ENCODE assay signal across 15 cellular contexts in genomic region chr19:12752056-12752781, GRCh38. TPM values are rescaled to one million over a fixed set of nuclear protein-coding genes. Genes with fewer than 3 reads are reported as not detected.
DNase-seq lines count a peak whose midpoint lies in the region; ATAC-seq and TF ChIP-seq lines count a peak whose summit lies in the region.
"Had no signal": no experiment of that assay in that cellular context is flagged by ENCODE, and none has a peak within 500 bp of the region (broad histone marks: within the 10 kb centered on the region; RNA-seq: fewer than 3 reads in every experiment).

No MANE protein-coding gene starts in this region.

- no peaks in the 10 kb centered on the region; the same call in 1 of the 2 replicates for H3K4me1 ChIP-seq in GM23338 (ENCODE audit: insufficient read depth)
- H3K4me1 ChIP-seq in HEK293 (ENCODE audit: control insufficient read depth, insufficient read depth, low read length): peaks cover 10% of the 10 kb centered on the region
- H3K4me1 ChIP-seq in endodermal cell (ENCODE audit: control insufficient read depth, insufficient read depth, low read length): no peaks in the 10 kb centered on the region
- H3K4me1 ChIP-seq in mucosa of rectum (ENCODE audit: control insufficient read depth in 2 of 2, insufficient read depth in 2 of 2, low read length in 2 of 2): peaks cover 2 to 16% of the 10 kb centered on the region in 2 donors

- in situ Hi-C loops in GM13977 (cut with MboI; ENCODE audit: low pct_unique_long_range_greater_than_20kb, low sequenced_read_pairs, unreplicated experiment): loop anchor here (10.0 kb wide), 1 partner anchor 187 kb away; no protein-coding TSS in a partner anchor

- ATAC-seq in GM23338: peak; percentile 15
- no peak for ATAC-seq in HG02938 (IDR thresholded peaks at IDR 0.05; ENCODE audit: unreplicated experiment)
- ATAC-seq in GM21381 (IDR thresholded peaks at IDR 0.05; ENCODE audit: unreplicated experiment): no peak

- H3K36me3 Mint-ChIP-seq in GM23338 (ENCODE audit: low read depth): peaks cover 12% of the 10 kb centered on the region
- peaks cover 12% of the 10 kb centered on the region for H3K36me3 Mint-ChIP-seq in endodermal cell (ENCODE audit: low read depth)

- no peaks in the 10 kb centered on the region for H3K9me2 ChIP-seq in GM23338 (ENCODE audit: insufficient read depth)

- H3K27me3 ChIP-seq in GM23338 (ENCODE audit: insufficient read depth) (peaks cover 11% of the 10 kb centered on the region; the same call in 1 of the 2 replicates), endodermal cell (ENCODE audit: control insufficient read depth, insufficient read depth, low read length, poor library complexity, severe bottlenecking) (peaks cover 43% of the 10 kb centered on the region), mucosa of rectum (ENCODE audit: control insufficient read depth in 2 of 2, insufficient read depth in 2 of 2, low read length in 2 of 2) (peaks cover 12 to 25% of the 10 kb centered on the region in 2 donors)

- no peaks in the 10 kb centered on the region for H3K79me2 ChIP-seq in GM23338 (replicated peaks; ENCODE audit: insufficient read depth)

- no peaks in the 10 kb centered on the region; the same call in 1 of the 2 replicates for H4K20me1 ChIP-seq in GM23338 (replicated peaks; ENCODE audit: insufficient read depth)

- H3K4me1 Mint-ChIP-seq in GM23338 (peaks cover 14% of the 10 kb centered on the region; the same call in 2 of the 3 replicates), endodermal cell (peaks cover 7% of the 10 kb centered on the region)

- H3K4me2 ChIP-seq in GM23338: peak overlapping the region; percentile 89

- POLR2A ChIA-PET in HEK293 (lab: Yijun Ruan, JAX): interaction anchor here (0.9 to 1.1 kb wide), 3 partner anchors 19 to 28 kb away, joined by 3 to 10 read pairs (median 4); no protein-coding TSS in a partner anchor

- H3K27me3 Mint-ChIP-seq in GM23338 (ENCODE audit: insufficient read depth, low read depth, poor library complexity): peaks cover 23% of the 10 kb centered on the region
- H3K27me3 Mint-ChIP-seq in endodermal cell (ENCODE audit: insufficient read depth): peaks cover 60% of the 10 kb centered on the region

- no peaks in the 10 kb centered on the region for H3K36me3 ChIP-seq in GM23338 (ENCODE audit: insufficient read depth)
- H3K36me3 ChIP-seq in HEK293 (ENCODE audit: control insufficient read depth in 2 of 2, insufficient read depth in 1 of 2, low read length in 2 of 2): peaks cover 0 to 11% of the 10 kb centered on the region in 2 experiments; a peak in 1 of 3 replicates
- H3K36me3 ChIP-seq in endodermal cell (ENCODE audit: control insufficient read depth, insufficient read depth, low read length): peaks cover 11% of the 10 kb centered on the region
- peaks cover 6 to 10% of the 10 kb centered on the region in 2 donors for H3K36me3 ChIP-seq in mucosa of rectum (ENCODE audit: control insufficient read depth in 2 of 2, insufficient read depth in 2 of 2, low read length in 2 of 2)

- H3K9ac ChIP-seq in endodermal cell (ENCODE audit: extremely low read depth, low read length, poor library complexity, severe bottlenecking): no peak overlapping the region
- H3K9ac ChIP-seq in mucosa of rectum (ENCODE audit: low read depth in 1 of 2, low read length in 2 of 2): peak overlapping the region in 1 of 2 donors; percentile 29
- H3K9ac ChIP-seq: GM23248 had no signal

- no peaks in the 10 kb centered on the region for H3K9me3 ChIP-seq in HEK293 (ENCODE audit: control insufficient read depth, insufficient read depth, low read depth, low read length)
- H3K9me3 ChIP-seq in endodermal cell (ENCODE audit: control insufficient read depth, low read length): peaks cover 11% of the 10 kb centered on the region
- peaks cover 1 to 5% of the 10 kb centered on the region in 2 donors for H3K9me3 ChIP-seq in mucosa of rectum (ENCODE audit: control insufficient read depth in 2 of 2, low read length in 2 of 2)
- H3K9me3 ChIP-seq: SJCRH30 had no signal

- CTCF ChIA-PET in HEK293 (lab: Yijun Ruan, JAX): interaction anchor here (0.6 to 1.4 kb wide), 8 partner anchors 8 to 215 kb away, joined by 3 to 9 read pairs (median 4); no protein-coding TSS in a partner anchor

- peak overlapping the region; percentile 86 for H2AFZ ChIP-seq in GM23338
- H2AFZ ChIP-seq: GM23248 had no signal

- no peak overlapping the region for H3K27ac ChIP-seq in GM23338 (ENCODE audit: low read depth)
- H3K27ac ChIP-seq in HEK293 (ENCODE audit: extremely low read depth, low read depth, low read length): no peak overlapping the region
- H3K27ac ChIP-seq in endodermal cell (ENCODE audit: low read depth, low read length): no peak overlapping the region
- peak overlapping the region; percentile 23 to 51 for H3K27ac ChIP-seq in mucosa of rectum (ENCODE audit: low read depth in 2 of 2, low read length in 2 of 2)
- H3K27ac ChIP-seq: GM23248, SJCRH30 had no signal

- DNase-seq in GM23338 (ENCODE audit: low spot score): no peak
- no peak for DNase-seq in endodermal cell
- DNase-seq in GM13977 (ENCODE audit: low spot score): no peak
- DNase-seq: CD4-positive, alpha-beta T cell; GM23248; NCI-H187; NCI-H446; RPMI8226; SJCRH30 had no signal

- no peaks in the 10 kb centered on the region for H3F3A ChIP-seq in GM23338 (replicated peaks; ENCODE audit: low read depth)

- peak overlapping the region; percentile 66 for H3K4me3 Mint-ChIP-seq in GM23338
- peak overlapping the region; percentile 33 for H3K4me3 Mint-ChIP-seq in endodermal cell
- H3K4me3 Mint-ChIP-seq: B cell; CD4-positive, alpha-beta T cell had no signal

- TF ChIP-seq CTCF in GM23338 (conservative IDR thresholded peaks at IDR 0.05; ENCODE audit: low read depth in 2 of 2) (no peak), HEK293 (tag by site-specific recombination; IDR thresholded peaks at IDR 0.05) (no peak), endodermal cell (conservative IDR thresholded peaks at IDR 0.05) (no peak), GM13977 (IDR thresholded peaks at IDR 0.05; ENCODE audit: extremely low read depth, insufficient read depth, missing control alignments) (no peak)

- H3K9me3 Mint-ChIP-seq in GM23338: no peaks in the 10 kb centered on the region
- peaks cover 12% of the 10 kb centered on the region for H3K9me3 Mint-ChIP-seq in endodermal cell

- H3K27ac Mint-ChIP-seq in GM23338 (no peak overlapping the region), endodermal cell (no peak overlapping the region)
- H3K27ac Mint-ChIP-seq: B cell; CD4-positive, alpha-beta T cell had no signal

- WGBS in endodermal cell (ENCODE audit: insufficient coverage in 1 of 2, insufficient read length in 1 of 2), 2 experiments: 66 to 82% methylated on average over 5 to 21 of the region's 23 CpGs

- H3K4me3 ChIP-seq in GM23338 (peak overlapping the region; percentile 70), HEK293 (ENCODE audit: low read depth, low read length) (no peak overlapping the region), endodermal cell (ENCODE audit: low read length) (no peak overlapping the region), mucosa of rectum (ENCODE audit: low read length in 2 of 2) (peak overlapping the region; percentile 13 to 49)
- H3K4me3 ChIP-seq: GM23248, SJCRH30 had no signal

TF ChIP-seq in GM23338, 12 proteins besides CTCF, POLR2A, EP300 and RAD21 (continues in another document):
- no peak for TF ChIP-seq ETS1 (IDR thresholded peaks at IDR 0.05)

TF ChIP-seq in HEK293, 187 proteins besides CTCF, POLR2A, EP300 and RAD21 (continues in another document):
- TF ChIP-seq ZFP41 (tag by site-specific recombination; IDR thresholded peaks at IDR 0.05; ENCODE audit: borderline replicate concordance): no peak
- TF ChIP-seq ZNF394 (tag by site-specific recombination; IDR thresholded peaks at IDR 0.05; ENCODE audit: borderline replicate concordance): no peak
- TF ChIP-seq ZBTB44 (tag by site-specific recombination; IDR thresholded peaks at IDR 0.05): no peak
- peak; percentile 97 for TF ChIP-seq SCRT2 (tag by site-specific recombination; IDR thresholded peaks at IDR 0.05)

RNA-seq across cellular contexts. Expression of gene BEST2, which starts 0.6 kb away (rescaled TPM):
- total RNA-seq in GM23338 (2014; rRNA removed; shearing (Covaris generic)): 7.5 and 10.4 TPM in 2 replicates
- 1.2 and 1.3 TPM in 2 replicates for polyA plus RNA-seq in GM23338 (2016; fragmentation: Nextera tagmentation; extraction: Ambion mirVana)
- 1 to 10 TPM in 1 of 2 donors, under 1 TPM in 1; 0.95 to 1.2 TPM for total RNA-seq in endodermal cell
- 0.36 TPM for polyA plus RNA-seq in endodermal cell (2013, experiment 1 of 2)
- 0.33 TPM for polyA plus RNA-seq in endodermal cell (2013, experiment 2 of 2)
- total RNA-seq: B cell; CD4-positive, alpha-beta T cell; GM23248 had no signal
- polyA plus RNA-seq: AG04450, GM23248 had no signal

RNA-seq across cellular contexts. Expression of gene GET3, which starts 14.9 kb away (rescaled TPM):
- total RNA-seq in GM23338 (2014; rRNA removed; shearing (Covaris generic)): 75.3 and 109 TPM in 2 replicates
- 89.5 and 90.4 TPM in 2 replicates for polyA plus RNA-seq in GM23338 (2016; fragmentation: Nextera tagmentation; extraction: Ambion mirVana)
- 100 to 1,000 TPM in 1 of 2 donors, 10 to 100 TPM in 1; 97.8 to 102 TPM for total RNA-seq in endodermal cell
- 74.9 TPM for polyA plus RNA-seq in endodermal cell (2013, experiment 1 of 2)
- polyA plus RNA-seq in endodermal cell (2013, experiment 2 of 2): 77.4 TPM

RNA-seq across cellular contexts. Expression of gene TRIR, which starts 17.7 kb away (rescaled TPM):
- 170 and 171 TPM in 2 replicates for total RNA-seq in GM23338 (2014; rRNA removed; shearing (Covaris generic))
- polyA plus RNA-seq in GM23338 (2016; fragmentation: Nextera tagmentation; extraction: Ambion mirVana): 254 and 257 TPM in 2 replicates
- 100 to 1,000 TPM; 103 to 125 TPM for total RNA-seq in endodermal cell
- polyA plus RNA-seq in endodermal cell (2013, experiment 1 of 2): 154 TPM
- polyA plus RNA-seq in endodermal cell (2013, experiment 2 of 2): 154 TPM

RNA-seq across cellular contexts. Expression of gene HOOK2, which starts 23.1 kb away (rescaled TPM):
- 85.3 and 86.4 TPM in 2 replicates for total RNA-seq in GM23338 (2014; rRNA removed; shearing (Covaris generic))
- 46.9 and 56.9 TPM in 2 replicates for polyA plus RNA-seq in GM23338 (2016; fragmentation: Nextera tagmentation; extraction: Ambion mirVana)
- total RNA-seq in endodermal cell: 100 to 1,000 TPM in 1 of 2 donors, 10 to 100 TPM in 1; 82.1 to 103 TPM
- 28.9 TPM for polyA plus RNA-seq in endodermal cell (2013, experiment 1 of 2)
- polyA plus RNA-seq in endodermal cell (2013, experiment 2 of 2): 23.8 TPM

RNA-seq across cellular contexts. Expression of gene TNPO2, which starts 28.5 kb away (rescaled TPM):
- 83.0 and 85.9 TPM in 2 replicates for total RNA-seq in GM23338 (2014; rRNA removed; shearing (Covaris generic))
- polyA plus RNA-seq in GM23338 (2016; fragmentation: Nextera tagmentation; extraction: Ambion mirVana): 35.8 and 37.1 TPM in 2 replicates
- total RNA-seq in endodermal cell: 100 to 1,000 TPM; 106 to 113 TPM
- 88.1 TPM for polyA plus RNA-seq in endodermal cell (2013, experiment 1 of 2)
- polyA plus RNA-seq in endodermal cell (2013, experiment 2 of 2): 76.2 TPM

Comparison
In these comparisons a context has a peak if more than half of its experiments do, and no peak if none do; other contexts are left out.
1. H3K27ac ChIP-seq: peak in mucosa of rectum (2 of 2); none in GM23338 (single experiment), HEK293 (single experiment) and endodermal cell (single experiment).
2. H3K4me3 ChIP-seq: peak in GM23338 (single experiment) and mucosa of rectum (2 of 2); none in HEK293 (single experiment) and endodermal cell (single experiment).